In genomic region chr12:117881517-117881916, GRCh38 we compare ENCODE assay signal across 17 cellular contexts.
A peak's percentile ranks its signal among the peaks of the same experiment; 100 is the strongest.
DNase-seq lines count a peak whose midpoint lies in the region; ATAC-seq and TF ChIP-seq lines count a peak whose summit lies in the region.
"Had no signal": no experiment of that assay in that cellular context is flagged by ENCODE, and none has a peak within 500 bp of the region (broad histone marks: within the 10 kb centered on the region; RNA-seq: fewer than 3 reads in every experiment).

No MANE protein-coding gene starts in this region.

- H3K4me3 ChIP-seq in fibroblast of mammary gland (ENCODE audit: control insufficient read depth, low read depth, low read length), result no peak overlapping the region
- H3K4me3 ChIP-seq in upper lobe of right lung, result no peak overlapping the region
- H3K4me3 ChIP-seq: BLaER1 treated with 17β-estradiol and CSF1 and Interleukin-3, amounts not matched to agents 10 nM and 100 nM; GM23248 had no signal

- intact Hi-C loops in upper lobe of right lung (cut with DNase I), result no loop called here

- no peak overlapping the region for H3K27ac ChIP-seq in upper lobe of right lung
- H3K27ac ChIP-seq: BLaER1 treated with 17β-estradiol and CSF1 and Interleukin-3, amounts not matched to agents 10 nM and 100 nM; GM23248 had no signal

- H3K27me3 ChIP-seq in upper lobe of right lung, result peaks cover 14% of the 10 kb centered on the region
- H3K27me3 ChIP-seq: BLaER1 treated with 17β-estradiol and CSF1 and Interleukin-3, amounts not matched to agents 10 nM and 100 nM had no signal

- ATAC-seq in upper lobe of right lung, result peak; percentile 42

- no peaks in the 10 kb centered on the region for H3K4me1 ChIP-seq in upper lobe of right lung
- H3K4me1 ChIP-seq: BE2C had no signal

- H3K36me3 ChIP-seq in upper lobe of right lung, result no peaks in the 10 kb centered on the region
- H3K36me3 ChIP-seq: BE2C; BLaER1 treated with 17β-estradiol and CSF1 and Interleukin-3, amounts not matched to agents 10 nM and 100 nM had no signal

- H3K9me3 ChIP-seq in upper lobe of right lung, result no peaks in the 10 kb centered on the region
- H3K9me3 ChIP-seq: BE2C had no signal

- DNase-seq in AML-193 (lab: John Stamatoyannopoulos, UW), result peak; percentile 5 to 27
- DNase-seq in CD1c-positive myeloid dendritic cell (ENCODE audit: extremely low spot score), result peak; percentile 3
- peak; percentile 16 for DNase-seq in fibroblast of mammary gland (ENCODE audit: low read depth)
- no peak for DNase-seq in upper lobe of right lung
- no peak for DNase-seq in GM20000 (ENCODE audit: low spot score)
- no peak for DNase-seq in A172 (ENCODE audit: low spot score)
- DNase-seq: BE2C; Calu3; CD4-positive, alpha-beta memory T cell; COR-L47; DMS53; DMS79 treated with DMSO at 0.1 percent for 48 hours; GF-D8; GM23248; H7; HCEC 1CT had no signal

- TF ChIP-seq CTCF in fibroblast of mammary gland (conservative IDR thresholded peaks at IDR 0.05; ENCODE audit: control insufficient read depth, insufficient read depth, low read depth, low read length) (no peak), upper lobe of right lung (IDR thresholded peaks at IDR 0.05) (no peak), GM20000 (IDR thresholded peaks at IDR 0.05; ENCODE audit: extremely low read depth, missing control alignments) (no peak)

Comparison
In these comparisons a context has a peak if more than half of its experiments do, and no peak if none do; other contexts are left out.
1. DNase-seq: peak in AML-193 (2 of 2), CD1c-positive myeloid dendritic cell (single experiment) and fibroblast of mammary gland (single experiment); none in upper lobe of right lung (single experiment), GM20000 (single experiment) and A172 (single experiment).